1 cellular context compared by ENCODE assay signal in the genomic region with DNA sequence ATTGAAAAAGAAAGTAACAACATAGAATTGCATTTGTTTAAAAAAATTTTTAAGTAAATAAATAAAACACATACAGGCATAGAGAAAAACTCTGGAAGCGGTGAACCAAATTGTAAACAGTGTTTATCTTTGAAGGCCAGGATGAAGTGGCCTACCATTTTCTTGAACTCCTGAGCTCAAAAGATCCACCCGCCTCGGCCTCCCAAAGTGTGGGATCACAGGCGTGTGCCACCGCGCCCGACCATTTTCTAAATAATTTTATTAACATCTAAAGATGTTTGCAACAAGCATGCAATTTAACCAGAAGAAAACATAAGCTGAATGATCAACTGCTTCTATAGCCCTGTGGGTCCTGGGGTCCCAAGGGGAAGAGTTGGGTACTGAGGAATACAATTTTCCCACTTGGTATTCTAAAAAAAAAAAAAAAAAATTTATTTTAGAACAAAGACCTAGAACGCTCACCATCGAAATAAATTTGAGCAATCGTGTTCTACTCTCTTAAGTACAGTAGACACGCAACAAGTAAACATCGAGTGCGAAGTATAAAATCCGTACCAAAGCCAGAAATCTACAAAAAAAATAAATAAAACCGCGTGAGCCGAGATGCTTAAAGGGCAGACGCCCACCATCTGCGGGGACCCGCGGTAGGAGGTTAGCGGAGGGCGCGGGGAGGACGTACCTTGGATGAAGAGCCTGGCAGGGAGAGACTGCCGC.
TF ChIP-seq lines count a peak whose summit lies in the region.

No MANE protein-coding gene starts in this region.

TF ChIP-seq in GM23338, 12 proteins besides CTCF, POLR2A, EP300 and RAD21 (continued from another document):
- TF ChIP-seq, protein P1, sequence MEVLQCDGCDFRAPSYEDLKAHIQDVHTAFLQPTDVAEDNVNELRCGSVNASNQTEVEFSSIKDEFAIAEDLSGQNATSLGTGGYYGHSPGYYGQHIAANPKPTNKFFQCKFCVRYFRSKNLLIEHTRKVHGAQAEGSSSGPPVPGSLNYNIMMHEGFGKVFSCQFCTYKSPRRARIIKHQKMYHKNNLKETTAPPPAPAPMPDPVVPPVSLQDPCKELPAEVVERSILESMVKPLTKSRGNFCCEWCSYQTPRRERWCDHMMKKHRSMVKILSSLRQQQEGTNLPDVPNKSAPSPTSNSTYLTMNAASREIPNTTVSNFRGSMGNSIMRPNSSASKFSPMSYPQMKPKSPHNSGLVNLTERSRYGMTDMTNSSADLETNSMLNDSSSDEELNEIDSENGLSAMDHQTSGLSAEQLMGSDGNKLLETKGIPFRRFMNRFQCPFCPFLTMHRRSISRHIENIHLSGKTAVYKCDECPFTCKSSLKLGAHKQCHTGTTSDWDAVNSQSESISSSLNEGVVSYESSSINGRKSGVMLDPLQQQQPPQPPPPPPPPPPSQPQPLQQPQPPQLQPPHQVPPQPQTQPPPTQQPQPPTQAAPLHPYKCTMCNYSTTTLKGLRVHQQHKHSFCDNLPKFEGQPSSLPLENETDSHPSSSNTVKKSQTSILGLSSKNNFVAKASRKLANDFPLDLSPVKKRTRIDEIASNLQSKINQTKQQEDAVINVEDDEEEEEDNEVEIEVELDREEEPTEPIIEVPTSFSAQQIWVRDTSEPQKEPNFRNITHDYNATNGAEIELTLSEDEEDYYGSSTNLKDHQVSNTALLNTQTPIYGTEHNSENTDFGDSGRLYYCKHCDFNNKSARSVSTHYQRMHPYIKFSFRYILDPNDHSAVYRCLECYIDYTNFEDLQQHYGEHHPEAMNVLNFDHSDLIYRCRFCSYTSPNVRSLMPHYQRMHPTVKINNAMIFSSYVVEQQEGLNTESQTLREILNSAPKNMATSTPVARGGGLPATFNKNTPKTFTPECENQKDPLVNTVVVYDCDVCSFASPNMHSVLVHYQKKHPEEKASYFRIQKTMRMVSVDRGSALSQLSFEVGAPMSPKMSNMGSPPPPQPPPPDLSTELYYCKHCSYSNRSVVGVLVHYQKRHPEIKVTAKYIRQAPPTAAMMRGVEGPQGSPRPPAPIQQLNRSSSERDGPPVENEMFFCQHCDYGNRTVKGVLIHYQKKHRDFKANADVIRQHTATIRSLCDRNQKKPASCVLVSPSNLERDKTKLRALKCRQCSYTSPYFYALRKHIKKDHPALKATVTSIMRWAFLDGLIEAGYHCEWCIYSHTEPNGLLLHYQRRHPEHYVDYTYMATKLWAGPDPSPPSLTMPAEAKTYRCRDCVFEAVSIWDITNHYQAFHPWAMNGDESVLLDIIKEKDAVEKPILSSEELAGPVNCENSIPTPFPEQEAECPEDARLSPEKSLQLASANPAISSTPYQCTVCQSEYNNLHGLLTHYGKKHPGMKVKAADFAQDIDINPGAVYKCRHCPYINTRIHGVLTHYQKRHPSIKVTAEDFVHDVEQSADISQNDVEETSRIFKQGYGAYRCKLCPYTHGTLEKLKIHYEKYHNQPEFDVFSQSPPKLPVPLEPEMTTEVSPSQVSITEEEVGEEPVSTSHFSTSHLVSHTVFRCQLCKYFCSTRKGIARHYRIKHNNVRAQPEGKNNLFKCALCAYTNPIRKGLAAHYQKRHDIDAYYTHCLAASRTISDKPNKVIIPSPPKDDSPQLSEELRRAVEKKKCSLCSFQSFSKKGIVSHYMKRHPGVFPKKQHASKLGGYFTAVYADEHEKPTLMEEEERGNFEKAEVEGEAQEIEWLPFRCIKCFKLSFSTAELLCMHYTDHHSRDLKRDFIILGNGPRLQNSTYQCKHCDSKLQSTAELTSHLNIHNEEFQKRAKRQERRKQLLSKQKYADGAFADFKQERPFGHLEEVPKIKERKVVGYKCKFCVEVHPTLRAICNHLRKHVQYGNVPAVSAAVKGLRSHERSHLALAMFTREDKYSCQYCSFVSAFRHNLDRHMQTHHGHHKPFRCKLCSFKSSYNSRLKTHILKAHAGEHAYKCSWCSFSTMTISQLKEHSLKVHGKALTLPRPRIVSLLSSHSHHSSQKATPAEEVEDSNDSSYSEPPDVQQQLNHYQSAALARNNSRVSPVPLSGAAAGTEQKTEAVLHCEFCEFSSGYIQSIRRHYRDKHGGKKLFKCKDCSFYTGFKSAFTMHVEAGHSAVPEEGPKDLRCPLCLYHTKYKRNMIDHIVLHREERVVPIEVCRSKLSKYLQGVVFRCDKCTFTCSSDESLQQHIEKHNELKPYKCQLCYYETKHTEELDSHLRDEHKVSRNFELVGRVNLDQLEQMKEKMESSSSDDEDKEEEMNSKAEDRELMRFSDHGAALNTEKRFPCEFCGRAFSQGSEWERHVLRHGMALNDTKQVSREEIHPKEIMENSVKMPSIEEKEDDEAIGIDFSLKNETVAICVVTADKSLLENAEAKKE (CRISPR knock-in tag; IDR thresholded peaks at IDR 0.05), result no peak
TF ChIP-seq in GM23338: peak in this region for 0.
